ENCODE assay signal across 21 cellular contexts in the genomic region with DNA sequence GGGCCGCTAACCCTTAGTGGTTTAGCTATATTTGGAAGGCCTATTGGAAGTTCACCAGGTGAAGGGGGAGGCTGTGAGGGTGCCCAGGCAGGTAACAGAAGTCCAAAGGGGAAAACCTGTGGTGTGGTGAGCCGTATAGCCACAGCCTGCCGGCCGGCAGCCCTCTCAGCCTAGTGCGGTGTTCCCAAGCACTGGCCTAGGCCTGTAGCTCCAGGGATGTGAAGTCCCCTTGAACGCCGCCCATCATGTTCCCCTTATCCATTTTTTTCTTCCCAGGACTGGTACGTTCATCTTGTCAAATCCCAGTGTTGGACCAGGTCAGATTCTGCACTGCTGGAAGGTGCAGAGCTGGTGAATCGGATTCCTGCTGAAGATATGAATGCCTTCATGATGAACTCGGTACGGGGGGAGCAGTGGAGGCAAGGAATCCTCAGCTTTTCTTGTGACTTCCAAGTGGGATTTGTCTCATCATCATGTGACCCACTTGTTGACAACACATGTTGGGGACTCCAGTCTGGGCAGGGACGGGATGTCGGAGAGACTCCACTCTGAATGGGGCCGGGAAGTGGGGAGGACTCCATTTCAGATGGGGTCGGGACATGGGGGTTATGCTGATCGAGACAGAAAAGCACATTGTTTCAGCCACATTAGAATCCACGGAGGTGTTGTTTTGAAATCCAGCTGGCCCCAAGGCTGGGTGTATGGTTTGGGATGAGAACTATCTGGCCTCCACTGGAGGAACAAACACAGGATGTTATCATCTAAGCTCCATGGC.
"Had no signal": no experiment of that assay in that cellular context is flagged by ENCODE, and none has a peak within 500 bp of the region (broad histone marks: within the 10 kb centered on the region; RNA-seq: fewer than 3 reads in every experiment).

No MANE protein-coding gene starts in this region.

- H3K4me1 ChIP-seq: foreskin keratinocyte, psoas muscle, thyroid gland had no signal

- H3K4me3 Mint-ChIP-seq: dendritic cell treated with granulocyte-macrophage colony-stimulating factor and Interleukin-4, amounts not matched to agents 40 ng/mL and 50 ng/mL, for 4 days; effector memory CD8-positive, alpha-beta T cell; naive thymus-derived CD8-positive, alpha-beta T cell; type B pancreatic cell had no signal

- H3K9me3 Mint-ChIP-seq: dendritic cell treated with granulocyte-macrophage colony-stimulating factor and Interleukin-4, amounts not matched to agents 40 ng/mL and 50 ng/mL, for 4 days; effector memory CD8-positive, alpha-beta T cell; naive thymus-derived CD8-positive, alpha-beta T cell; type B pancreatic cell had no signal

- H2AFZ ChIP-seq: parathyroid adenoma had no signal

- H3K79me2 ChIP-seq: parathyroid adenoma had no signal

- H3K27me3 Mint-ChIP-seq: dendritic cell treated with granulocyte-macrophage colony-stimulating factor and Interleukin-4, amounts not matched to agents 40 ng/mL and 50 ng/mL, for 4 days; effector memory CD8-positive, alpha-beta T cell; naive thymus-derived CD8-positive, alpha-beta T cell; type B pancreatic cell had no signal

- ATAC-seq: effector memory CD8-positive, alpha-beta T cell; foreskin keratinocyte; naive thymus-derived CD8-positive, alpha-beta T cell; psoas muscle had no signal

- H3K4me3 ChIP-seq: psoas muscle, sigmoid colon, skin epidermis, stomach, thyroid gland had no signal

- H3K27me3 ChIP-seq: foreskin keratinocyte, sigmoid colon, stomach, thyroid gland had no signal

- H3K27ac ChIP-seq: foreskin keratinocyte, parathyroid adenoma, psoas muscle, sigmoid colon, skin epidermis, stomach, thyroid gland had no signal

- H3K9me3 ChIP-seq: psoas muscle, sigmoid colon, stomach, thyroid gland had no signal

- DNase-seq: effector memory CD8-positive, alpha-beta T cell; erythroblast; foreskin keratinocyte; hippocampal formation; kidney glomerular epithelial cell; mesendoderm; naive thymus-derived CD8-positive, alpha-beta T cell; occipital lobe; psoas muscle; retina; sigmoid colon; stimulated activated CD4-positive, alpha-beta T cell treated with anti-CD3 and anti-CD28 coated beads, Interleukin-2, amount 100 ng/mL, for 24 hours; stimulated activated CD4-positive, alpha-beta T cell treated with anti-CD3 and anti-CD28 coated beads, Interleukin-4, amount 100 ng/mL, for 4 hours; stimulated activated naive CD4-positive, alpha-beta T cell; stomach; substantia nigra; thyroid gland had no signal

- H3K4me1 Mint-ChIP-seq: naive thymus-derived CD8-positive, alpha-beta T cell had no signal

- H3K27ac Mint-ChIP-seq: dendritic cell treated with granulocyte-macrophage colony-stimulating factor and Interleukin-4, amounts not matched to agents 40 ng/mL and 50 ng/mL, for 4 days; naive thymus-derived CD8-positive, alpha-beta T cell; type B pancreatic cell had no signal
